Comparison of ENCODE assay signal across 21 cellular contexts in genomic region chr7:101087334-101088068, GRCh38. TPM values are rescaled to one million over a fixed set of nuclear protein-coding genes. Genes with fewer than 3 reads are reported as not detected.
A peak's percentile ranks its signal among the peaks of the same experiment; 100 is the strongest.
DNase-seq lines count a peak whose midpoint lies in the region; ATAC-seq, FAIRE-seq and TF ChIP-seq lines count a peak whose summit lies in the region.
"Had no signal": no experiment of that assay in that cellular context is flagged by ENCODE, and none has a peak within 500 bp of the region (broad histone marks: within the 10 kb centered on the region; RNA-seq: fewer than 3 reads in every experiment).

No MANE protein-coding gene starts in this region.

- peak overlapping the region; percentile 99 for H3K4me3 Mint-ChIP-seq in activated naive CD8-positive, alpha-beta T cell treated with anti-CD3 and anti-CD28 coated beads for 36 hours
- H3K4me3 Mint-ChIP-seq in chondrocyte (ENCODE audit: unreplicated experiment), result no peak overlapping the region

- peaks cover 12% of the 10 kb centered on the region for H3K79me2 ChIP-seq in HepG2 (ENCODE audit: insufficient read depth, low read length)

- peaks cover 34% of the 10 kb centered on the region for H3K36me3 Mint-ChIP-seq in activated naive CD8-positive, alpha-beta T cell treated with anti-CD3 and anti-CD28 coated beads for 36 hours
- peaks cover 8% of the 10 kb centered on the region for H3K36me3 Mint-ChIP-seq in chondrocyte (ENCODE audit: low read depth)

- no peaks in the 10 kb centered on the region for H4K20me1 ChIP-seq in HepG2 (ENCODE audit: insufficient read depth, low read length)

- DNase-seq in HepG2 (ENCODE audit: low spot score), result no peak
- no peak for DNase-seq in right lobe of liver
- DNase-seq in activated naive CD8-positive, alpha-beta T cell treated with anti-CD3 and anti-CD28 coated beads for 36 hours, result no peak
- DNase-seq in lower lobe of right lung, result no peak
- DNase-seq in suprapubic skin (ENCODE audit: low spot score in 2 of 2), result no peak
- DNase-seq in NCI-H2227 (lab: John Stamatoyannopoulos, UW; ENCODE audit: unreplicated experiment), result no peak
- DNase-seq in ovary, result no peak
- no peak for DNase-seq in chondrocyte (ENCODE audit: low spot score)
- DNase-seq: activated CD4-positive, CD25-positive, alpha-beta regulatory T cell treated with anti-CD3 and anti-CD28 coated beads, Interleukin-2, amount 50 U/mL, for 72 hours; activated CD8-positive, alpha-beta memory T cell treated with anti-CD3 and anti-CD28 coated beads, Interleukin-2, amount 50 U/mL, for 48 hours; H7; hippocampal formation; KBM-7; kidney; NCI-H1092 treated with DMSO at 0.1 percent for 48 hours; NCI-H69; nucleus accumbens; stimulated activated CD4-positive, alpha-beta T cell treated with anti-CD3 and anti-CD28 coated beads, Interleukin-1b, Interleukin-23, amount 100 ng/mL, for 48 hours had no signal

- H3K27ac ChIP-seq in HepG2 (ENCODE audit: extremely low read length, insufficient read depth, low read length) (no peak overlapping the region), right lobe of liver (no peak overlapping the region), lower lobe of right lung (no peak overlapping the region), suprapubic skin (no peak overlapping the region), ovary (peak overlapping the region in 1 of 2 donors; percentile 2)
- H3K27ac ChIP-seq: right atrium auricular region had no signal

- TF ChIP-seq CTCF in HepG2 (CRISPR knock-in tag; IDR thresholded peaks at IDR 0.05) (no peak), right lobe of liver (IDR thresholded peaks at IDR 0.05) (no peak), lower lobe of right lung (IDR thresholded peaks at IDR 0.05) (no peak), suprapubic skin (IDR thresholded peaks at IDR 0.05) (no peak), ovary (IDR thresholded peaks at IDR 0.05) (no peak), chondrocyte (IDR thresholded peaks at IDR 0.05) (no peak)

- no peaks in the 10 kb centered on the region for H3K9me3 Mint-ChIP-seq in activated naive CD8-positive, alpha-beta T cell treated with anti-CD3 and anti-CD28 coated beads for 36 hours
- no peaks in the 10 kb centered on the region for H3K9me3 Mint-ChIP-seq in chondrocyte (ENCODE audit: low read depth)

- H3K4me2 ChIP-seq in HepG2 (ENCODE audit: low read depth, low read length), result no peak overlapping the region

- H3K36me3 ChIP-seq in HepG2 (replicated peaks in 1 of 2; ENCODE audit: control insufficient read depth in 1 of 2, insufficient read depth in 2 of 2, low read length in 2 of 2) (peaks cover 7 to 27% of the 10 kb centered on the region in 2 experiments; a peak in 3 of 5 replicates), right lobe of liver (peaks cover 0 to 19% (median 8%) of the 10 kb centered on the region in 4 donors), lower lobe of right lung (peaks cover 45% of the 10 kb centered on the region), suprapubic skin (peaks cover 44% of the 10 kb centered on the region), ovary (no peaks in the 10 kb centered on the region)

- CTCF ChIA-PET in HepG2 (lab: Yijun Ruan, JAX; ENCODE audit: low intra/inter-chr PET ratio, low total read pairs), result no interaction called here

- WGBS in HepG2 (ENCODE audit: low lambda C conversion rate), result 94% methylated on average over 3 of the region's 45 CpGs
- WGBS in right lobe of liver (ENCODE audit: insufficient coverage, low coverage, low lambda C conversion rate, missing lambda C conversion rate), result no CpG with 5 or more reads among the region's 45 CpGs
- 88% methylated on average over 5 of the region's 45 CpGs for WGBS in suprapubic skin
- WGBS in ovary, 3 donors, result 91 to 92% (median 92%) methylated on average over 40 to 45 of the region's 45 CpGs

- no peak for ATAC-seq in HepG2
- no peak for ATAC-seq in right lobe of liver
- no peak for ATAC-seq in lower lobe of right lung

- POLR2A ChIA-PET in HepG2 (lab: Yijun Ruan, JAX), result interaction anchor here (1.1 kb wide), 1 partner anchor 36 kb away, joined by 5 read pairs; no protein-coding TSS in a partner anchor

- no peak overlapping the region for H3K9ac ChIP-seq in HepG2 (ENCODE audit: insufficient read depth, low read depth, low read length)

- FAIRE-seq in HepG2 (lab: Jason Lieb, UNC), result no peak
- FAIRE-seq: kidney had no signal

- H3K4me1 ChIP-seq in HepG2 (ENCODE audit: insufficient read depth, low read length) (peaks cover 36% of the 10 kb centered on the region), right lobe of liver (peaks cover 0 to 18% (median 7%) of the 10 kb centered on the region in 4 donors), lower lobe of right lung (peaks cover 46% of the 10 kb centered on the region), suprapubic skin (peaks cover 39% of the 10 kb centered on the region), ovary (ENCODE audit: insufficient read depth) (peaks cover 7% of the 10 kb centered on the region)

- no peak overlapping the region for H3K27ac Mint-ChIP-seq in activated naive CD8-positive, alpha-beta T cell treated with anti-CD3 and anti-CD28 coated beads for 36 hours
- no peak overlapping the region for H3K27ac Mint-ChIP-seq in chondrocyte (ENCODE audit: unreplicated experiment)

- TF ChIP-seq POLR2A in HepG2 (IDR thresholded peaks at IDR 0.05; ENCODE audit: insufficient read depth in 1 of 2, low read depth in 2 of 2, low read length in 2 of 2) (no peak), right lobe of liver (IDR thresholded peaks at IDR 0.05) (no peak), suprapubic skin (IDR thresholded peaks at IDR 0.05) (no peak), ovary (IDR thresholded peaks at IDR 0.05) (no peak)

- no peak overlapping the region for H2AFZ ChIP-seq in HepG2 (ENCODE audit: low read length)

- in situ Hi-C loops in HepG2 (cut with HindIII; ENCODE audit: extremely low pct_ligation_motif_present, low pct_unique_long_range_greater_than_20kb), result no loop called here

- peaks cover 25% of the 10 kb centered on the region for H3K4me1 Mint-ChIP-seq in activated naive CD8-positive, alpha-beta T cell treated with anti-CD3 and anti-CD28 coated beads for 36 hours
- H3K4me1 Mint-ChIP-seq in chondrocyte (ENCODE audit: low read depth), result peaks cover 49% of the 10 kb centered on the region

- TF ChIP-seq EP300 in HepG2 (IDR thresholded peaks at IDR 0.05; ENCODE audit: low read depth in 2 of 2, low read length in 2 of 2) (no peak), HepG2 (CRISPR knock-in tag; IDR thresholded peaks at IDR 0.05; ENCODE audit: borderline replicate concordance) (no peak), suprapubic skin (IDR thresholded peaks at IDR 0.05) (no peak), ovary (IDR thresholded peaks at IDR 0.05) (no peak)

- intact Hi-C loops in HepG2 (cut with micrococcal nuclease; ENCODE audit: unreplicated experiment), result no loop called here
- intact Hi-C loops in right lobe of liver (cut with DNase I), result no loop called here
- intact Hi-C loops in lower lobe of right lung (cut with DNase I), result no loop called here
- intact Hi-C loops in ovary (cut with DNase I), result loop anchor here (5.0 to 10.0 kb wide), 3 partner anchors 40 to 613 kb away; partner anchors contain the start of genes SERPINE1 (in 1 of the 4) and TSC22D4 (in 1 of the 4)

- H3K27me3 Mint-ChIP-seq in activated naive CD8-positive, alpha-beta T cell treated with anti-CD3 and anti-CD28 coated beads for 36 hours, result no peaks in the 10 kb centered on the region
- no peaks in the 10 kb centered on the region for H3K27me3 Mint-ChIP-seq in chondrocyte (ENCODE audit: low read depth)

- no peak for TF ChIP-seq RAD21 in HepG2 (CRISPR knock-in tag; IDR thresholded peaks at IDR 0.05)

- H3K4me3 ChIP-seq in HepG2 (replicated peaks in 1 of 3; ENCODE audit: insufficient read depth in 1 of 3, low read depth in 2 of 3, low read length in 3 of 3), result no peak overlapping the region
- H3K4me3 ChIP-seq in right lobe of liver, result no peak overlapping the region
- H3K4me3 ChIP-seq in lower lobe of right lung, result peak overlapping the region; percentile 73
- H3K4me3 ChIP-seq in suprapubic skin, result peak overlapping the region; percentile 15
- no peak overlapping the region for H3K4me3 ChIP-seq in ovary
- H3K4me3 ChIP-seq: right atrium auricular region had no signal

- no TSS peak for BruUV-seq in HepG2 (replicated peaks; lab: Mats Ljungman, UMichigan)

- H3K27me3 ChIP-seq in HepG2 (ENCODE audit: control insufficient read depth in 1 of 2, insufficient read depth in 2 of 2, low read length in 2 of 2) (peaks cover 0 to 2% of the 10 kb centered on the region in 2 experiments; a peak in 1 of 5 replicates), right lobe of liver (no peaks in the 10 kb centered on the region), lower lobe of right lung (ENCODE audit: low read depth) (no peaks in the 10 kb centered on the region), suprapubic skin (no peaks in the 10 kb centered on the region), ovary (no peaks in the 10 kb centered on the region)
- H3K27me3 ChIP-seq: ascending aorta, right atrium auricular region had no signal

- no peaks in the 10 kb centered on the region for H3K9me3 ChIP-seq in HepG2 (ENCODE audit: low read length)
- no peaks in the 10 kb centered on the region for H3K9me3 ChIP-seq in right lobe of liver
- H3K9me3 ChIP-seq in lower lobe of right lung, result no peaks in the 10 kb centered on the region
- no peaks in the 10 kb centered on the region for H3K9me3 ChIP-seq in suprapubic skin
- no peaks in the 10 kb centered on the region for H3K9me3 ChIP-seq in ovary
- H3K9me3 ChIP-seq: ascending aorta, right atrium auricular region had no signal

RNA-seq across cellular contexts. Expression of gene TRIM56, which starts 2.2 kb away (rescaled TPM):
- total RNA-seq in HepG2 (2016; rRNA removed; fragmentation: Illumina TruSeq; extraction: Trizol) (7.1 and 8.1 TPM in 2 replicates), right lobe of liver (10 to 100 TPM in 5 of 6 experiments, 1 to 10 TPM in 1; 9.2 to 19.7 (median 17.6) TPM), lower lobe of right lung (61.9 TPM), suprapubic skin (10 to 100 TPM; 12.1 to 28.9 (median 17.8) TPM), ovary (10 to 100 TPM; 18.2 to 77.4 (median 48.5) TPM), chondrocyte (26.1 to 35.7 TPM (median 30.4 TPM) in 3 replicates)
- 0.51 and 0.88 TPM in 2 replicates for total RNA-seq in HepG2 (2016; cell fraction: cytosol; rRNA removed; fragmentation: Illumina TruSeq; extraction: Trizol; ENCODE audit: low read depth)
- total RNA-seq in HepG2 (2016; cell fraction: insoluble cytoplasmic fraction; rRNA removed; fragmentation: Illumina TruSeq; extraction: Trizol), result 7.1 and 7.5 TPM in 2 replicates
- 2.1 and 2.7 TPM in 2 replicates for total RNA-seq in HepG2 (2016; cell fraction: membrane; rRNA removed; fragmentation: Illumina TruSeq; extraction: Trizol)
- total RNA-seq in HepG2 (2016; cell fraction: nucleus; rRNA removed; fragmentation: Illumina TruSeq; extraction: Trizol), result 5.7 and 8.6 TPM in 2 replicates
- polyA plus RNA-seq in HepG2 (2011; rRNA removed) (3.0 and 3.2 TPM in 2 replicates), ovary (10 to 100 TPM; 19.4 to 27.5 TPM)
- 1.3 and 1.8 TPM in 2 replicates for polyA plus RNA-seq in HepG2 (2011; cell fraction: cytosol; rRNA removed)
- polyA plus RNA-seq in HepG2 (2011; cell fraction: nucleus; rRNA removed), result 10.1 and 11.0 TPM in 2 replicates
- 9.5 and 9.7 TPM in 2 replicates for polyA plus RNA-seq in HepG2 (2012)
- 0.27 and 0.32 TPM in 2 replicates for polyA plus RNA-seq in HepG2 (2016; cell fraction: cytosol; fragmentation: Illumina TruSeq; extraction: Trizol; ENCODE audit: low read depth)
- polyA plus RNA-seq in HepG2 (2016; cell fraction: insoluble cytoplasmic fraction; fragmentation: Illumina TruSeq; extraction: Trizol; ENCODE audit: low read depth), result 2.6 and 3.8 TPM in 2 replicates
- polyA plus RNA-seq in HepG2 (2016; cell fraction: membrane; fragmentation: Illumina TruSeq; extraction: Trizol; ENCODE audit: low read depth), result 0.63 and 0.71 TPM in 2 replicates
- polyA plus RNA-seq in HepG2 (2016; cell fraction: nucleus; fragmentation: Illumina TruSeq; extraction: Trizol; ENCODE audit: insufficient read depth, low read depth), result 10.0 and 15.0 TPM in 2 replicates
- polyA minus RNA-seq in HepG2 (2011; rRNA and poly(A)+ RNA removed; ENCODE audit: low replicate concordance), result 14.7 and 16.6 TPM in 2 replicates
- polyA minus RNA-seq in HepG2 (2011; cell fraction: cytosol; rRNA and poly(A)+ RNA removed), result 3.3 and 5.4 TPM in 2 replicates
- 8.6 and 9.3 TPM in 2 replicates for polyA minus RNA-seq in HepG2 (2011; cell fraction: nucleus; rRNA and poly(A)+ RNA removed)
- total RNA-seq in activated naive CD8-positive, alpha-beta T cell treated with anti-CD3 and anti-CD28 coated beads for 36 hours, result 10 to 100 TPM; 35.1 to 35.3 TPM

RNA-seq across cellular contexts. Expression of gene SERPINE1, which starts 39.4 kb away (rescaled TPM):
- total RNA-seq in HepG2 (2016; rRNA removed; fragmentation: Illumina TruSeq; extraction: Trizol), result 9.2 and 21.2 TPM in 2 replicates
- total RNA-seq in HepG2 (2016; cell fraction: cytosol; rRNA removed; fragmentation: Illumina TruSeq; extraction: Trizol; ENCODE audit: low read depth), result 3.3 and 3.6 TPM in 2 replicates
- total RNA-seq in HepG2 (2016; cell fraction: insoluble cytoplasmic fraction; rRNA removed; fragmentation: Illumina TruSeq; extraction: Trizol), result 8.0 and 21.0 TPM in 2 replicates
- 8.0 and 9.1 TPM in 2 replicates for total RNA-seq in HepG2 (2016; cell fraction: membrane; rRNA removed; fragmentation: Illumina TruSeq; extraction: Trizol)
- 18.0 and 20.9 TPM in 2 replicates for total RNA-seq in HepG2 (2016; cell fraction: nucleus; rRNA removed; fragmentation: Illumina TruSeq; extraction: Trizol)
- 1,576 and 2,365 TPM in 2 replicates for polyA plus RNA-seq in HepG2 (2011; rRNA removed)
- polyA plus RNA-seq in HepG2 (2011; cell fraction: cytosol; rRNA removed), result 1,491 and 1,809 TPM in 2 replicates
- polyA plus RNA-seq in HepG2 (2011; cell fraction: nucleus; rRNA removed), result 562 and 817 TPM in 2 replicates
- polyA plus RNA-seq in HepG2 (2012), result 545 and 706 TPM in 2 replicates
- polyA plus RNA-seq in HepG2 (2016; cell fraction: cytosol; fragmentation: Illumina TruSeq; extraction: Trizol; ENCODE audit: low read depth), result 3.7 and 4.4 TPM in 2 replicates
- 9.1 and 11.4 TPM in 2 replicates for polyA plus RNA-seq in HepG2 (2016; cell fraction: insoluble cytoplasmic fraction; fragmentation: Illumina TruSeq; extraction: Trizol; ENCODE audit: low read depth)
- polyA plus RNA-seq in HepG2 (2016; cell fraction: membrane; fragmentation: Illumina TruSeq; extraction: Trizol; ENCODE audit: low read depth), result 6.1 and 6.8 TPM in 2 replicates
- polyA plus RNA-seq in HepG2 (2016; cell fraction: nucleus; fragmentation: Illumina TruSeq; extraction: Trizol; ENCODE audit: insufficient read depth, low read depth), result 38.3 and 38.7 TPM in 2 replicates
- 6.3 and 1,949 TPM in 2 replicates for polyA minus RNA-seq in HepG2 (2011; rRNA and poly(A)+ RNA removed; ENCODE audit: low replicate concordance)
- polyA minus RNA-seq in HepG2 (2011; cell fraction: cytosol; rRNA and poly(A)+ RNA removed), result 904 and 1,305 TPM in 2 replicates
- polyA minus RNA-seq in HepG2 (2011; cell fraction: nucleus; rRNA and poly(A)+ RNA removed), result 242 and 430 TPM in 2 replicates
- total RNA-seq in right lobe of liver, result 100 to 1,000 TPM in 3 of 6 experiments, 10 to 100 TPM in 2, 1 to 10 TPM in 1; 5.4 to 497 (median 98.6) TPM
- total RNA-seq in activated naive CD8-positive, alpha-beta T cell treated with anti-CD3 and anti-CD28 coated beads for 36 hours, result under 1 TPM; 0.06 to 0.27 TPM
- 15.4 TPM for total RNA-seq in lower lobe of right lung
- total RNA-seq in suprapubic skin, result 10 to 100 TPM in 2 of 4 donors, 1 to 10 TPM in 2; 6.7 to 22.9 (median 13.0) TPM
- 10 to 100 TPM in 6 of 7 donors, 1 to 10 TPM in 1; 4.0 to 81.6 (median 20.9) TPM for total RNA-seq in ovary
- polyA plus RNA-seq in ovary, result 10 to 100 TPM; 13.1 to 19.9 TPM
- total RNA-seq in chondrocyte, result 794 to 1,203 TPM (median 1,180 TPM) in 3 replicates
- total RNA-seq: SK-MEL-5 had no signal

Comparison
In these comparisons a context has a peak if more than half of its experiments do, and no peak if none do; other contexts are left out.
1. H3K4me3 ChIP-seq: peak in lower lobe of right lung (single experiment) and suprapubic skin (single experiment); none in HepG2 (0 of 3), right lobe of liver (0 of 3) and ovary (single experiment).
2. intact Hi-C loops: an anchor here in ovary (5.0 to 10.0 kb wide); none called in HepG2, right lobe of liver and lower lobe of right lung.